In genomic region chr7:107076781-107077698, GRCh38 we compare ENCODE assay signal across 1 cellular context.
TF ChIP-seq lines count a peak whose summit lies in the region.

No MANE protein-coding gene starts in this region.

TF ChIP-seq in K562, 482 proteins besides CTCF, POLR2A, EP300 and RAD21 (continued from another document):
- TF ChIP-seq, protein P1, sequence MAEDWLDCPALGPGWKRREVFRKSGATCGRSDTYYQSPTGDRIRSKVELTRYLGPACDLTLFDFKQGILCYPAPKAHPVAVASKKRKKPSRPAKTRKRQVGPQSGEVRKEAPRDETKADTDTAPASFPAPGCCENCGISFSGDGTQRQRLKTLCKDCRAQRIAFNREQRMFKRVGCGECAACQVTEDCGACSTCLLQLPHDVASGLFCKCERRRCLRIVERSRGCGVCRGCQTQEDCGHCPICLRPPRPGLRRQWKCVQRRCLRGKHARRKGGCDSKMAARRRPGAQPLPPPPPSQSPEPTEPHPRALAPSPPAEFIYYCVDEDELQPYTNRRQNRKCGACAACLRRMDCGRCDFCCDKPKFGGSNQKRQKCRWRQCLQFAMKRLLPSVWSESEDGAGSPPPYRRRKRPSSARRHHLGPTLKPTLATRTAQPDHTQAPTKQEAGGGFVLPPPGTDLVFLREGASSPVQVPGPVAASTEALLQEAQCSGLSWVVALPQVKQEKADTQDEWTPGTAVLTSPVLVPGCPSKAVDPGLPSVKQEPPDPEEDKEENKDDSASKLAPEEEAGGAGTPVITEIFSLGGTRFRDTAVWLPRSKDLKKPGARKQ (CRISPR knock-in tag; IDR thresholded peaks at IDR 0.05), result 0 out of 2 replicates have a peak, but pooled peaks have one; percentile 0
- no peak for TF ChIP-seq TRIM28 (IDR thresholded peaks at IDR 0.05)
